9 cellular contexts compared by ENCODE assay signal in the genomic region with DNA sequence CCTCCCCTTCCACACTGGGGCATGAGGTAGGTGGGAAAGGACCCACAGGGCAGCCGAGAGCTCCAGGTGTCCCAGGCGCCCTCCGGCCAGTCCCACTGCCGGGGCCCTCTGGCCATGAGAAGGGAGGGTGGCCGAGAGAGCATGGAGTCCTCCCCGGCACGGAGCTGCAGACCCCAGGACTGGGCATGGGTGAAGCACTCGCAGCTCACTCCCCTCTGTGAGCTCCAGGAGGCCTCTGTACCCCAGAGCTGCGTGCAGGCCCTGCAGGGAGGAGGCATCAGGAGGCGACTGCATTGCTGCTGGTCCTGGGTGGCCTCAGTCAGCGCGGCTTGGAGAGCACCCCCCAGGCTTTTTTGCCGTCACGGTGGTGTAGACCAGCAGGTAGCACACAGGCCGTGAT.
"Had no signal": no experiment of that assay in that cellular context is flagged by ENCODE, and none has a peak within 500 bp of the region (broad histone marks: within the 10 kb centered on the region; RNA-seq: fewer than 3 reads in every experiment).

No MANE protein-coding gene starts in this region.

- H3K4me1 ChIP-seq: HAP-1 had no signal

- DNase-seq: GM23248, GOT3, H7, H9, HCEC 1CT, HFFc6 had no signal

- H3K27ac ChIP-seq: GM23248 had no signal

- H2AFZ ChIP-seq: GM23248, GM23338 had no signal

- H3K36me3 ChIP-seq: HAP-1 had no signal

- H3K4me3 ChIP-seq: GM23248, GM23338, HAP-1 had no signal

- H3K4me2 ChIP-seq: GM23338 had no signal

- ATAC-seq: GM23338, HCT116 had no signal

- H3K9me3 ChIP-seq: HAP-1 had no signal

- H3K9ac ChIP-seq: GM23248 had no signal
